42 cellular contexts compared by ENCODE assay signal in genomic region chr20:31490752-31491151, GRCh38. TPM values are rescaled to one million over a fixed set of nuclear protein-coding genes. Genes with fewer than 3 reads are reported as not detected.
"Had no signal": no experiment of that assay in that cellular context is flagged by ENCODE, and none has a peak within 500 bp of the region (broad histone marks: within the 10 kb centered on the region; RNA-seq: fewer than 3 reads in every experiment).

No MANE protein-coding gene starts in this region.

- H3K36me3 Mint-ChIP-seq: activated naive CD4-positive, alpha-beta T cell treated with anti-CD3 and anti-CD28 coated beads, Interleukin-2, amount 10 ng/mL, durations not matched to agents 7 days and 5 days; activated naive CD4-positive, alpha-beta T cell treated with anti-CD3 and anti-CD28 coated beads, Interleukin-2, amount 50 U/mL, for 24 hours; activated naive CD4-positive, alpha-beta T cell treated with anti-CD3 and anti-CD28 coated beads, Interleukin-2, amount 50 U/mL, for 72 hours; activated naive CD8-positive, alpha-beta T cell; activated naive CD8-positive, alpha-beta T cell treated with anti-CD3 and anti-CD28 coated beads for 36 hours; activated naive CD8-positive, alpha-beta T cell treated with anti-CD3 and anti-CD28 coated beads, Interleukin-2, amount 10 ng/mL, durations not matched to agents 7 days and 5 days; brain had no signal

- H3K9me3 Mint-ChIP-seq: activated naive CD4-positive, alpha-beta T cell treated with anti-CD3 and anti-CD28 coated beads for 36 hours; activated naive CD4-positive, alpha-beta T cell treated with anti-CD3 and anti-CD28 coated beads, Interleukin-2, amount 10 ng/mL, durations not matched to agents 7 days and 5 days; activated naive CD4-positive, alpha-beta T cell treated with anti-CD3 and anti-CD28 coated beads, Interleukin-2, amount 50 U/mL, for 24 hours; activated naive CD4-positive, alpha-beta T cell treated with anti-CD3 and anti-CD28 coated beads, Interleukin-2, amount 50 U/mL, for 72 hours; activated naive CD8-positive, alpha-beta T cell treated with anti-CD3 and anti-CD28 coated beads for 36 hours; activated naive CD8-positive, alpha-beta T cell treated with anti-CD3 and anti-CD28 coated beads, Interleukin-2, amount 10 ng/mL, durations not matched to agents 7 days and 5 days; activated naive CD8-positive, alpha-beta T cell treated with anti-CD3 and anti-CD28 coated beads, Interleukin-2, amount 50 U/mL, for 24 hours; activated T-cell treated with anti-CD3 and anti-CD28 coated beads, Interleukin-2, amount 50 U/mL, for 24 hours; activated T-cell treated with anti-CD3 and anti-CD28 coated beads, Interleukin-2, amount 50 U/mL, for 4 hours; activated T-cell treated with anti-CD3 and anti-CD28 coated beads, Interleukin-2, amount 50 U/mL, for 72 hours; activated T-helper 1 cell treated with anti-CD3 and anti-CD28 coated beads, Interleukin-12 subunit alpha, Interleukin-12 subunit beta, Interleukin-2, Interleukin-4 antibody, amounts not matched to agents 30 ng/mL and 10 ng/mL and 1 ng/mL, durations not matched to agents 14 hours and 24 hours and 36 hours; activated T-helper 17 cell treated with anti-CD3 and anti-CD28 coated beads, Interleukin-2, amount 50 U/mL, for 72 hours; activated T-helper 2 cell treated with anti-CD3 and anti-CD28 coated beads, Interferon-gamma antibody, Interleukin-2, Interleukin-4, amounts not matched to agents 10 μg/mL and 5 μg/mL and 100 μg/mL, durations not matched to agents 14 hours and 24 hours and 36 hours; central memory CD8-positive, alpha-beta T cell had no signal

- DNase-seq: activated effector memory CD4-positive, alpha-beta T cell treated with anti-CD3 and anti-CD28 coated beads, Interleukin-2, amount 50 U/mL, for 16 hours; activated effector memory CD4-positive, alpha-beta T cell treated with Interleukin-2 at 50 U/mL for 16 hours; activated gamma-delta T cell; activated gamma-delta T cell treated with Interleukin-2 at 50 U/mL for 16 hours; activated naive CD4-positive, alpha-beta T cell; activated naive CD4-positive, alpha-beta T cell treated with anti-CD3 and anti-CD28 coated beads for 36 hours; activated naive CD4-positive, alpha-beta T cell treated with anti-CD3 and anti-CD28 coated beads, Interleukin-2, amount 10 ng/mL, durations not matched to agents 7 days and 5 days; activated naive CD4-positive, alpha-beta T cell treated with anti-CD3 and anti-CD28 coated beads, Interleukin-2, amount 50 U/mL, for 16 hours; activated naive CD4-positive, alpha-beta T cell treated with Interleukin-2 at 50 U/mL for 16 hours; activated naive CD8-positive, alpha-beta T cell treated with anti-CD3 and anti-CD28 coated beads for 36 hours; activated naive CD8-positive, alpha-beta T cell treated with anti-CD3 and anti-CD28 coated beads, Interleukin-2, amount 10 ng/mL, durations not matched to agents 7 days and 5 days; activated naive CD8-positive, alpha-beta T cell treated with anti-CD3 and anti-CD28 coated beads, Interleukin-2, amount 50 U/mL, for 24 hours; activated T-cell treated with anti-CD3 and anti-CD28 coated beads, Interleukin-2, amount 50 U/mL, for 24 hours; activated T-cell treated with anti-CD3 and anti-CD28 coated beads, Interleukin-2, amount 50 U/mL, for 4 hours; activated T-cell treated with anti-CD3 and anti-CD28 coated beads, Interleukin-2, amount 50 U/mL, for 48 hours; activated T-cell treated with anti-CD3 and anti-CD28 coated beads, Interleukin-2, amount 50 U/mL, for 72 hours; adrenal gland; amniotic stem cell; amygdala; anterior cingulate cortex; aorta; body of pancreas; brain microvascular endothelial cell; caudate nucleus; central memory CD4-positive, alpha-beta T cell; cerebellar nuclear complex had no signal

- H3K27ac Mint-ChIP-seq: activated naive CD4-positive, alpha-beta T cell treated with anti-CD3 and anti-CD28 coated beads for 36 hours; activated naive CD4-positive, alpha-beta T cell treated with anti-CD3 and anti-CD28 coated beads, Interleukin-2, amount 10 ng/mL, durations not matched to agents 7 days and 5 days; activated naive CD4-positive, alpha-beta T cell treated with anti-CD3 and anti-CD28 coated beads, Interleukin-2, amount 50 U/mL, for 24 hours; activated naive CD4-positive, alpha-beta T cell treated with anti-CD3 and anti-CD28 coated beads, Interleukin-2, amount 50 U/mL, for 72 hours; activated naive CD8-positive, alpha-beta T cell; activated naive CD8-positive, alpha-beta T cell treated with anti-CD3 and anti-CD28 coated beads for 36 hours; activated naive CD8-positive, alpha-beta T cell treated with anti-CD3 and anti-CD28 coated beads, Interleukin-2, amount 10 ng/mL, durations not matched to agents 7 days and 5 days; activated naive CD8-positive, alpha-beta T cell treated with anti-CD3 and anti-CD28 coated beads, Interleukin-2, amount 50 U/mL, for 24 hours; activated T-cell treated with anti-CD3 and anti-CD28 coated beads, Interleukin-2, amount 50 U/mL, for 24 hours; activated T-cell treated with anti-CD3 and anti-CD28 coated beads, Interleukin-2, amount 50 U/mL, for 72 hours; activated T-helper 1 cell treated with anti-CD3 and anti-CD28 coated beads, Interleukin-12 subunit alpha, Interleukin-12 subunit beta, Interleukin-2, Interleukin-4 antibody, amounts not matched to agents 30 ng/mL and 10 ng/mL and 1 ng/mL, durations not matched to agents 14 hours and 24 hours and 36 hours; activated T-helper 17 cell treated with anti-CD3 and anti-CD28 coated beads, Interleukin-2, amount 50 U/mL, for 72 hours; activated T-helper 2 cell treated with anti-CD3 and anti-CD28 coated beads, Interferon-gamma antibody, Interleukin-2, Interleukin-4, amounts not matched to agents 10 μg/mL and 5 μg/mL and 100 μg/mL, durations not matched to agents 14 hours and 24 hours and 36 hours; brain had no signal

- H3K4me1 Mint-ChIP-seq: activated naive CD4-positive, alpha-beta T cell treated with anti-CD3 and anti-CD28 coated beads, Interleukin-2, amount 10 ng/mL, durations not matched to agents 7 days and 5 days; activated naive CD4-positive, alpha-beta T cell treated with anti-CD3 and anti-CD28 coated beads, Interleukin-2, amount 50 U/mL, for 24 hours; activated T-helper 17 cell treated with anti-CD3 and anti-CD28 coated beads, Interleukin-2, amount 50 U/mL, for 72 hours; brain; central memory CD8-positive, alpha-beta T cell had no signal

- H3K4me3 Mint-ChIP-seq: activated naive CD4-positive, alpha-beta T cell treated with anti-CD3 and anti-CD28 coated beads for 36 hours; activated naive CD4-positive, alpha-beta T cell treated with anti-CD3 and anti-CD28 coated beads, Interleukin-2, amount 10 ng/mL, durations not matched to agents 7 days and 5 days; activated naive CD4-positive, alpha-beta T cell treated with anti-CD3 and anti-CD28 coated beads, Interleukin-2, amount 50 U/mL, for 24 hours; activated naive CD8-positive, alpha-beta T cell; activated naive CD8-positive, alpha-beta T cell treated with anti-CD3 and anti-CD28 coated beads for 36 hours; activated naive CD8-positive, alpha-beta T cell treated with anti-CD3 and anti-CD28 coated beads, Interleukin-2, amount 10 ng/mL, durations not matched to agents 7 days and 5 days; activated naive CD8-positive, alpha-beta T cell treated with anti-CD3 and anti-CD28 coated beads, Interleukin-2, amount 50 U/mL, for 24 hours; activated T-cell treated with anti-CD3 and anti-CD28 coated beads, Interleukin-2, amount 50 U/mL, for 24 hours; activated T-cell treated with anti-CD3 and anti-CD28 coated beads, Interleukin-2, amount 50 U/mL, for 4 hours; activated T-cell treated with anti-CD3 and anti-CD28 coated beads, Interleukin-2, amount 50 U/mL, for 72 hours; activated T-helper 1 cell treated with anti-CD3 and anti-CD28 coated beads, Interleukin-12 subunit alpha, Interleukin-12 subunit beta, Interleukin-2, Interleukin-4 antibody, amounts not matched to agents 30 ng/mL and 10 ng/mL and 1 ng/mL, durations not matched to agents 14 hours and 24 hours and 36 hours; activated T-helper 17 cell treated with anti-CD3 and anti-CD28 coated beads, Interleukin-2, amount 50 U/mL, for 72 hours; brain; central memory CD8-positive, alpha-beta T cell had no signal

- ATAC-seq: activated naive CD8-positive, alpha-beta T cell treated with anti-CD3 and anti-CD28 coated beads, Interleukin-2, amount 50 U/mL, for 24 hours; activated T-cell treated with anti-CD3 and anti-CD28 coated beads, Interleukin-2, amount 50 U/mL, for 4 hours; activated T-helper 17 cell treated with anti-CD3 and anti-CD28 coated beads, Interleukin-2, amount 50 U/mL, for 72 hours; body of pancreas had no signal

RNA-seq across cellular contexts. Expression of gene REM1, which starts 15.7 kb away (rescaled TPM):
- total RNA-seq: activated naive CD4-positive, alpha-beta T cell treated with anti-CD3 and anti-CD28 coated beads for 36 hours; activated naive CD4-positive, alpha-beta T cell treated with anti-CD3 and anti-CD28 coated beads, Interleukin-2, amount 50 U/mL, for 72 hours; activated naive CD8-positive, alpha-beta T cell treated with anti-CD3 and anti-CD28 coated beads for 36 hours; activated naive CD8-positive, alpha-beta T cell treated with anti-CD3 and anti-CD28 coated beads, Interleukin-2, amount 10 ng/mL, durations not matched to agents 7 days and 5 days; activated T-cell treated with anti-CD3 and anti-CD28 coated beads, Interleukin-2, amount 50 U/mL, for 4 hours; activated T-cell treated with anti-CD3 and anti-CD28 coated beads, Interleukin-2, amount 50 U/mL, for 72 hours; activated T-helper 1 cell treated with anti-CD3 and anti-CD28 coated beads, Interleukin-12 subunit alpha, Interleukin-12 subunit beta, Interleukin-2, Interleukin-4 antibody, amounts not matched to agents 30 ng/mL and 10 ng/mL and 1 ng/mL, durations not matched to agents 14 hours and 24 hours and 36 hours; activated T-helper 17 cell treated with anti-CD3 and anti-CD28 coated beads, Interleukin-2, amount 50 U/mL, for 72 hours; activated T-helper 2 cell treated with anti-CD3 and anti-CD28 coated beads, Interferon-gamma antibody, Interleukin-2, Interleukin-4, amounts not matched to agents 10 μg/mL and 5 μg/mL and 100 μg/mL, durations not matched to agents 14 hours and 24 hours and 36 hours; astrocyte; bronchial epithelial cell; cardiac muscle cell; cerebellum; chondrocyte had no signal

RNA-seq across cellular contexts. Expression of gene DEFB124, which starts 15.8 kb away (rescaled TPM):
- total RNA-seq: activated naive CD4-positive, alpha-beta T cell treated with anti-CD3 and anti-CD28 coated beads for 36 hours; activated naive CD4-positive, alpha-beta T cell treated with anti-CD3 and anti-CD28 coated beads, Interleukin-2, amount 50 U/mL, for 72 hours; activated naive CD8-positive, alpha-beta T cell treated with anti-CD3 and anti-CD28 coated beads for 36 hours; activated naive CD8-positive, alpha-beta T cell treated with anti-CD3 and anti-CD28 coated beads, Interleukin-2, amount 10 ng/mL, durations not matched to agents 7 days and 5 days; activated T-cell treated with anti-CD3 and anti-CD28 coated beads, Interleukin-2, amount 50 U/mL, for 4 hours; activated T-cell treated with anti-CD3 and anti-CD28 coated beads, Interleukin-2, amount 50 U/mL, for 72 hours; activated T-helper 1 cell treated with anti-CD3 and anti-CD28 coated beads, Interleukin-12 subunit alpha, Interleukin-12 subunit beta, Interleukin-2, Interleukin-4 antibody, amounts not matched to agents 30 ng/mL and 10 ng/mL and 1 ng/mL, durations not matched to agents 14 hours and 24 hours and 36 hours; activated T-helper 17 cell treated with anti-CD3 and anti-CD28 coated beads, Interleukin-2, amount 50 U/mL, for 72 hours; activated T-helper 2 cell treated with anti-CD3 and anti-CD28 coated beads, Interferon-gamma antibody, Interleukin-2, Interleukin-4, amounts not matched to agents 10 μg/mL and 5 μg/mL and 100 μg/mL, durations not matched to agents 14 hours and 24 hours and 36 hours; adrenal gland; ascending aorta; astrocyte; body of pancreas; breast epithelium; bronchial epithelial cell; cardiac muscle cell; cardiac septum; cerebellum; chondrocyte had no signal

RNA-seq across cellular contexts. Expression of gene DEFB123, which starts 50.3 kb away (rescaled TPM):
- total RNA-seq: activated naive CD4-positive, alpha-beta T cell treated with anti-CD3 and anti-CD28 coated beads for 36 hours; activated naive CD4-positive, alpha-beta T cell treated with anti-CD3 and anti-CD28 coated beads, Interleukin-2, amount 50 U/mL, for 72 hours; activated naive CD8-positive, alpha-beta T cell treated with anti-CD3 and anti-CD28 coated beads for 36 hours; activated naive CD8-positive, alpha-beta T cell treated with anti-CD3 and anti-CD28 coated beads, Interleukin-2, amount 10 ng/mL, durations not matched to agents 7 days and 5 days; activated T-cell treated with anti-CD3 and anti-CD28 coated beads, Interleukin-2, amount 50 U/mL, for 4 hours; activated T-cell treated with anti-CD3 and anti-CD28 coated beads, Interleukin-2, amount 50 U/mL, for 72 hours; activated T-helper 1 cell treated with anti-CD3 and anti-CD28 coated beads, Interleukin-12 subunit alpha, Interleukin-12 subunit beta, Interleukin-2, Interleukin-4 antibody, amounts not matched to agents 30 ng/mL and 10 ng/mL and 1 ng/mL, durations not matched to agents 14 hours and 24 hours and 36 hours; activated T-helper 17 cell treated with anti-CD3 and anti-CD28 coated beads, Interleukin-2, amount 50 U/mL, for 72 hours; activated T-helper 2 cell treated with anti-CD3 and anti-CD28 coated beads, Interferon-gamma antibody, Interleukin-2, Interleukin-4, amounts not matched to agents 10 μg/mL and 5 μg/mL and 100 μg/mL, durations not matched to agents 14 hours and 24 hours and 36 hours; adrenal gland; aorta; ascending aorta; astrocyte; body of pancreas; breast epithelium; bronchial epithelial cell; cardiac muscle cell; cardiac septum; cerebellum; chondrocyte had no signal
